Comparison of ENCODE assay signal across 1 cellular context in the genomic region with DNA sequence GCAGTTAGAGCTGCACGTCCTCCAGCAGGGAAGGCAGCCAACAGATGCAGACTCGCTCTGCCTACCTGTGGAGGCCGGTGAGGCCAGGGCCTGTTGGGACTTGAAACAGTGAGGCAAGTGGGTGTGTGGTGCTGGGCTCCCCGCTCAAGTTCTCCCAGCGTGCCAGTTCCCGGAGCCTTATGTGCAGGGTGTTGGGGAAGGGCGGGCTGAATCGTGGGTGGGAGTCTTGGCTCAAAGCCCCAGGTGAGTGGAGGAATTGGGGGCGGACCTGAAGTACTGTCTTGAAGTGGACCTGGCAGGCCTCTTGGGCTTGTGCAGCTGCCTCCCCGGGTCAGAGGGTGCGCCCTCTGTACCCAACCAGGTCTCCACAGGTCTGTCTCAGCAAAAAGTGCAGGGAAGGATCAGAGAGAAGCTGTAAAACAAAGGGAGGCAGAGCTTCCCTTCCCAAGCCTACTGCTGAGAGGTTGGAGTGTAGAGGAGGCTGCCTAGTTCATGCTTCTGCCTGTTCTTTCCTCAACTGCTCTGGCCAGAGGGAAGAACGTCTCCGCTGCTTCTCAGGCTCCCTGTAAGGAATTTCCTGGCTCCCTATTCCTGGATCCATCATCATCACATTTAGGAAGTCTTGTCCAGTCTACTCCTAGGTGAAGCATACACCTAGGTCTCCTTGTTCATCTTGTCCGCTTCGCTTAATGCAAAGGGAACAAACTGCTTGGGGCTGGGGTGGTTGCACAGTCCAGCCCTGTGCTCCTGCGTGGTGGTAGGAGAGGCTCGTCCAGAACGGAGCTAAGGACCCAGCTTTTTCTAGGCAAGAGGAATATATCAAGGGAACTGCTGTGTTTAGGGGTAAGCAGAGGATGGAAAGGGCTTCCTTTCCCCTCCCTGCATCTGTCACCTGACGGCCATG.
A peak's percentile ranks its signal among the peaks of the same experiment; 100 is the strongest.
TF ChIP-seq lines count a peak whose summit lies in the region.

No MANE protein-coding gene starts in this region.

TF ChIP-seq in GM12878, 131 proteins besides CTCF, POLR2A, EP300 and RAD21:
- TF ChIP-seq SMARCA5 (IDR thresholded peaks at IDR 0.05) (0 out of 2 replicates have a peak, but pooled peaks have one; percentile 18), MYC (IDR thresholded peaks at IDR 0.05; ENCODE audit: insufficient read depth, insufficient read length, insufficient replicate concordance, low read length, severe bottlenecking) (no peak)
